ENCODE assay signal across 18 cellular contexts in genomic region chr20:20552076-20552475, GRCh38.
A peak's percentile ranks its signal among the peaks of the same experiment; 100 is the strongest.
DNase-seq lines count a peak whose midpoint lies in the region; ATAC-seq and TF ChIP-seq lines count a peak whose summit lies in the region.
"Had no signal": no experiment of that assay in that cellular context is flagged by ENCODE, and none has a peak within 500 bp of the region (broad histone marks: within the 10 kb centered on the region; RNA-seq: fewer than 3 reads in every experiment).

No MANE protein-coding gene starts in this region.

- H3K9me3 Mint-ChIP-seq in glutamatergic neuron (ENCODE audit: unreplicated experiment): peaks cover 4% of the 10 kb centered on the region
- H3K9me3 Mint-ChIP-seq: activated CD4-positive, alpha-beta memory T cell treated with anti-CD3 and anti-CD28 coated beads for 36 hours; CD8-positive, alpha-beta T cell had no signal

- in situ Hi-C loops in G401 (cut with HindIII; ENCODE audit: low sequenced_read_pairs): no loop called here

- TF ChIP-seq CTCF in glutamatergic neuron (IDR thresholded peaks at IDR 0.05; ENCODE audit: partially characterized antibody, unreplicated experiment): no peak

- peaks cover 54% of the 10 kb centered on the region for H3K4me1 Mint-ChIP-seq in glutamatergic neuron (ENCODE audit: low read depth, unreplicated experiment)

- peak overlapping the region; percentile 47 for H3K4me3 Mint-ChIP-seq in glutamatergic neuron (ENCODE audit: unreplicated experiment)
- H3K4me3 Mint-ChIP-seq: activated CD4-positive, alpha-beta memory T cell treated with anti-CD3 and anti-CD28 coated beads for 36 hours; CD8-positive, alpha-beta T cell; IgD-negative memory B cell; stimulated activated naive CD8-positive, alpha-beta T cell treated with anti-CD3 and anti-CD28 coated beads, Interleukin-15, amount 100 ng/mL, for 72 hours had no signal

- peaks cover 7% of the 10 kb centered on the region for H3K27me3 Mint-ChIP-seq in glutamatergic neuron (ENCODE audit: unreplicated experiment)
- H3K27me3 Mint-ChIP-seq: activated CD4-positive, alpha-beta memory T cell treated with anti-CD3 and anti-CD28 coated beads for 36 hours; IgD-negative memory B cell; stimulated activated naive CD8-positive, alpha-beta T cell treated with anti-CD3 and anti-CD28 coated beads, Interleukin-15, amount 100 ng/mL, for 72 hours had no signal

- H3K27ac Mint-ChIP-seq in glutamatergic neuron (ENCODE audit: unreplicated experiment): peak overlapping the region; percentile 94
- H3K27ac Mint-ChIP-seq: activated CD4-positive, alpha-beta memory T cell treated with anti-CD3 and anti-CD28 coated beads for 36 hours; CD8-positive, alpha-beta T cell; stimulated activated naive CD8-positive, alpha-beta T cell treated with anti-CD3 and anti-CD28 coated beads, Interleukin-15, amount 100 ng/mL, for 72 hours had no signal

- peaks cover 7% of the 10 kb centered on the region for H3K36me3 Mint-ChIP-seq in glutamatergic neuron (ENCODE audit: unreplicated experiment)

- DNase-seq in G401 (ENCODE audit: low spot score) (peak; percentile 87), NCI-H2081 (lab: John Stamatoyannopoulos, UW) (peak; percentile 77 to 91), NCI-H748 treated with DMSO at 0.1 percent for 48 hours (lab: John Stamatoyannopoulos, UW) (peak; percentile 99), glutamatergic neuron (peak; percentile 35)
- DNase-seq in activated CD4-positive, CD25-positive, alpha-beta regulatory T cell treated with anti-CD3 and anti-CD28 coated beads, Interleukin-2, amount 50 U/mL, for 72 hours: no peak
- DNase-seq: activated CD4-positive, alpha-beta memory T cell treated with anti-CD3 and anti-CD28 coated beads for 36 hours; activated naive CD4-positive, alpha-beta T cell treated with anti-CD3 and anti-CD28 coated beads, Interleukin-2, amount 50 U/mL, for 16 hours; activated T-cell treated with anti-CD3 and anti-CD28 coated beads, Interleukin-2, amount 50 U/mL, for 1 hour; CD8-positive, alpha-beta T cell; MG63; stimulated activated CD4-positive, alpha-beta T cell treated with anti-CD3 and anti-CD28 coated beads, Interleukin-2, amount 100 ng/mL, for 24 hours; stimulated activated naive CD8-positive, alpha-beta T cell treated with anti-CD3 and anti-CD28 coated beads, Interleukin-15, amount 100 ng/mL, for 72 hours; T-helper 1 cell; upper lobe of right lung had no signal

- no peak for ATAC-seq in GM21529 (IDR thresholded peaks at IDR 0.05; ENCODE audit: unreplicated experiment)
- ATAC-seq in activated CD4-positive, CD25-positive, alpha-beta regulatory T cell treated with anti-CD3 and anti-CD28 coated beads, Interleukin-2, amount 50 U/mL, for 24 hours: no peak
- ATAC-seq: CD8-positive, alpha-beta T cell; HCT116; stimulated activated naive CD8-positive, alpha-beta T cell treated with anti-CD3 and anti-CD28 coated beads, Interleukin-15, amount 100 ng/mL, for 72 hours; upper lobe of right lung had no signal
